ENCODE assay signal across 25 cellular contexts in genomic region chr2:80711915-80712314, GRCh38.
DNase-seq lines count a peak whose midpoint lies in the region; ATAC-seq, FAIRE-seq and TF ChIP-seq lines count a peak whose summit lies in the region.
"Had no signal": no experiment of that assay in that cellular context is flagged by ENCODE, and none has a peak within 500 bp of the region (broad histone marks: within the 10 kb centered on the region; RNA-seq: fewer than 3 reads in every experiment).

No MANE protein-coding gene starts in this region.

- no peaks in the 10 kb centered on the region for H3K27me3 ChIP-seq in HepG2 (ENCODE audit: control insufficient read depth in 1 of 2, insufficient read depth in 2 of 2, low read length in 2 of 2)
- no peaks in the 10 kb centered on the region for H3K27me3 ChIP-seq in right lobe of liver
- no peaks in the 10 kb centered on the region for H3K27me3 ChIP-seq in K562 (ENCODE audit: control insufficient read depth in 2 of 2, insufficient read depth in 2 of 2, low read length in 2 of 2)
- H3K27me3 ChIP-seq in neural progenitor cell = no peaks in the 10 kb centered on the region
- H3K27me3 ChIP-seq in small intestine (ENCODE audit: control insufficient read depth in 2 of 2, insufficient read depth in 2 of 2, low read length in 2 of 2) = no peaks in the 10 kb centered on the region
- H3K27me3 ChIP-seq: BE2C, BLaER1 had no signal

- intact Hi-C loops in HepG2 (cut with micrococcal nuclease; ENCODE audit: unreplicated experiment) = no loop called here
- intact Hi-C loops in right lobe of liver (cut with DNase I) = no loop called here
- intact Hi-C loops in K562 (cut with micrococcal nuclease) = no loop called here

- H3K27ac ChIP-seq in HepG2 (ENCODE audit: extremely low read length, insufficient read depth, low read length) = no peak overlapping the region
- H3K27ac ChIP-seq in right lobe of liver = no peak overlapping the region
- H3K27ac ChIP-seq in K562 (ENCODE audit: extremely low read depth, low read depth, low read length) = no peak overlapping the region
- no peak overlapping the region for H3K27ac ChIP-seq in neural progenitor cell
- no peak overlapping the region for H3K27ac ChIP-seq in small intestine (ENCODE audit: low read depth in 1 of 2, low read length in 1 of 2)
- H3K27ac ChIP-seq: 22Rv1, BLaER1 had no signal

- H3K27me3 Mint-ChIP-seq in neural progenitor cell (ENCODE audit: insufficient read depth, low read depth) = no peaks in the 10 kb centered on the region
- H3K27me3 Mint-ChIP-seq: CD4-positive, alpha-beta memory T cell; CD4-positive, CD25-positive, alpha-beta regulatory T cell; CD8-positive, alpha-beta memory T cell had no signal

- no peaks in the 10 kb centered on the region for H3K4me1 ChIP-seq in HepG2 (ENCODE audit: insufficient read depth, low read length)
- H3K4me1 ChIP-seq in right lobe of liver = no peaks in the 10 kb centered on the region
- no peaks in the 10 kb centered on the region for H3K4me1 ChIP-seq in K562 (replicated peaks in 1 of 2; ENCODE audit: control insufficient read depth in 2 of 2, insufficient read depth in 2 of 2, low read length in 2 of 2)
- H3K4me1 ChIP-seq in neural progenitor cell = no peaks in the 10 kb centered on the region
- H3K4me1 ChIP-seq in small intestine (ENCODE audit: control insufficient read depth in 2 of 2, insufficient read depth in 1 of 2, low read depth in 1 of 2, low read length in 1 of 2) = no peaks in the 10 kb centered on the region
- H3K4me1 ChIP-seq: BE2C, BLaER1 had no signal

- H3K4me3 ChIP-seq in HepG2 (replicated peaks in 1 of 3; ENCODE audit: insufficient read depth in 1 of 3, low read depth in 2 of 3, low read length in 3 of 3) (no peak overlapping the region), right lobe of liver (no peak overlapping the region), K562 (no peak overlapping the region), neural progenitor cell (no peak overlapping the region), small intestine (ENCODE audit: low read depth in 1 of 2, low read length in 2 of 2) (no peak overlapping the region)
- H3K4me3 ChIP-seq: BLaER1, GM12878 had no signal

- TF ChIP-seq CTCF in HepG2 (CRISPR knock-in tag; IDR thresholded peaks at IDR 0.05) = no peak
- TF ChIP-seq CTCF in right lobe of liver (IDR thresholded peaks at IDR 0.05) = no peak
- no peak for TF ChIP-seq CTCF in K562 (IDR thresholded peaks at IDR 0.05 in 2 of 3, conservative IDR thresholded peaks at IDR 0.05 in 1 of 3; ENCODE audit: insufficient read depth in 2 of 3, low read depth in 1 of 3, low read length in 3 of 3)
- no peak for TF ChIP-seq CTCF in neural progenitor cell (IDR thresholded peaks at IDR 0.05)

- no peak overlapping the region for H3K4me3 Mint-ChIP-seq in neural progenitor cell
- H3K4me3 Mint-ChIP-seq: CD14-positive monocyte; CD4-positive, alpha-beta memory T cell; CD4-positive, CD25-positive, alpha-beta regulatory T cell; CD8-positive, alpha-beta memory T cell had no signal

- H3K9ac ChIP-seq in HepG2 (ENCODE audit: insufficient read depth, low read depth, low read length) (no peak overlapping the region), K562 (ENCODE audit: insufficient read depth in 1 of 2, low read depth in 2 of 2, low read length in 2 of 2) (no peak overlapping the region), neural progenitor cell (no peak overlapping the region)
- H3K9ac ChIP-seq: BLaER1 had no signal

- CTCF ChIA-PET in HepG2 (lab: Yijun Ruan, JAX; ENCODE audit: low intra/inter-chr PET ratio, low total read pairs) = no interaction called here
- CTCF ChIA-PET in K562 (lab: Yijun Ruan, JAX; ENCODE audit: low intra/inter-chr PET ratio) = no interaction called here

- no peaks in the 10 kb centered on the region for H3K4me1 Mint-ChIP-seq in neural progenitor cell
- H3K4me1 Mint-ChIP-seq: CD14-positive monocyte; CD4-positive, alpha-beta memory T cell; CD4-positive, CD25-positive, alpha-beta regulatory T cell; CD8-positive, alpha-beta memory T cell had no signal

- TF ChIP-seq EP300 in HepG2 (IDR thresholded peaks at IDR 0.05; ENCODE audit: low read depth in 2 of 2, low read length in 2 of 2) = no peak
- TF ChIP-seq EP300 in HepG2 (CRISPR knock-in tag; IDR thresholded peaks at IDR 0.05; ENCODE audit: borderline replicate concordance) = no peak
- TF ChIP-seq EP300 in K562 (IDR thresholded peaks at IDR 0.05; ENCODE audit: low read length) = no peak

- peaks cover 77% of the 10 kb centered on the region for H3K9me3 ChIP-seq in HepG2 (ENCODE audit: low read length)
- no peaks in the 10 kb centered on the region for H3K9me3 ChIP-seq in right lobe of liver
- H3K9me3 ChIP-seq in K562 (replicated peaks; ENCODE audit: control insufficient read depth, insufficient read depth, low read depth, low read length) = no peaks in the 10 kb centered on the region
- no peaks in the 10 kb centered on the region for H3K9me3 ChIP-seq in neural progenitor cell (ENCODE audit: low read depth)
- no peaks in the 10 kb centered on the region for H3K9me3 ChIP-seq in small intestine (ENCODE audit: control insufficient read depth, low read depth)
- H3K9me3 ChIP-seq: BE2C, BLaER1 had no signal

- H3K36me3 ChIP-seq in HepG2 (replicated peaks in 1 of 2; ENCODE audit: control insufficient read depth in 1 of 2, insufficient read depth in 2 of 2, low read length in 2 of 2) = no peaks in the 10 kb centered on the region
- H3K36me3 ChIP-seq in right lobe of liver = no peaks in the 10 kb centered on the region
- H3K36me3 ChIP-seq in K562 (ENCODE audit: control insufficient read depth, insufficient read depth, low read length) = no peaks in the 10 kb centered on the region
- H3K36me3 ChIP-seq in neural progenitor cell = no peaks in the 10 kb centered on the region
- H3K36me3 ChIP-seq in small intestine (ENCODE audit: control insufficient read depth in 2 of 2, insufficient read depth in 2 of 2, low read length in 2 of 2) = no peaks in the 10 kb centered on the region
- H3K36me3 ChIP-seq: BE2C, BLaER1 had no signal

- in situ Hi-C loops in HepG2 (cut with HindIII; ENCODE audit: extremely low pct_ligation_motif_present, low pct_unique_long_range_greater_than_20kb) (no loop called here), K562 (cut with MboI) (no loop called here)

- H2AFZ ChIP-seq in HepG2 (ENCODE audit: low read length) (no peak overlapping the region), K562 (ENCODE audit: low read depth, low read length) (no peak overlapping the region), neural progenitor cell (replicated peaks) (no peak overlapping the region)

- H4K20me1 ChIP-seq in HepG2 (ENCODE audit: insufficient read depth, low read length) = no peaks in the 10 kb centered on the region
- H4K20me1 ChIP-seq in K562 (replicated peaks; ENCODE audit: control insufficient read depth, insufficient read depth, low read length) = no peaks in the 10 kb centered on the region
- H4K20me1 ChIP-seq in neural progenitor cell (ENCODE audit: low read depth) = no peaks in the 10 kb centered on the region
- H4K20me1 ChIP-seq: BLaER1 had no signal

- FAIRE-seq in HepG2 (lab: Jason Lieb, UNC) (no peak), K562 (lab: Jason Lieb, UNC) (no peak), small intestine (lab: Jason Lieb, UNC) (no peak)
- FAIRE-seq: GM12878, GM12892, GM18507 had no signal

- H3F3A ChIP-seq in neural progenitor cell (ENCODE audit: low read depth) = no peaks in the 10 kb centered on the region

- no peaks in the 10 kb centered on the region for H3K36me3 Mint-ChIP-seq in neural progenitor cell
- H3K36me3 Mint-ChIP-seq: CD14-positive monocyte; CD4-positive, alpha-beta memory T cell; CD4-positive, CD25-positive, alpha-beta regulatory T cell; CD8-positive, alpha-beta memory T cell had no signal

- POLR2A ChIA-PET in HepG2 (lab: Yijun Ruan, JAX) = no interaction called here
- POLR2A ChIA-PET in K562 (lab: Yijun Ruan, JAX) = no interaction called here

- no peaks in the 10 kb centered on the region for H3K79me2 ChIP-seq in HepG2 (ENCODE audit: insufficient read depth, low read length)
- no peaks in the 10 kb centered on the region for H3K79me2 ChIP-seq in K562 (ENCODE audit: control insufficient read depth, insufficient read depth, low read length)
- H3K79me2 ChIP-seq in neural progenitor cell (ENCODE audit: low read depth) = no peaks in the 10 kb centered on the region

- no peaks in the 10 kb centered on the region for H3K9me1 ChIP-seq in K562 (ENCODE audit: control insufficient read depth, insufficient read depth, low read length)

- DNase-seq in HepG2 (ENCODE audit: low spot score) = no peak
- no peak for DNase-seq in right lobe of liver
- DNase-seq in K562 (ENCODE audit: extremely low read depth in 1 of 4, low spot score in 3 of 4) = no peak
- no peak for DNase-seq in neural progenitor cell (ENCODE audit: low spot score)
- DNase-seq in small intestine = no peak
- DNase-seq: ACHN; BE2C; C1 segment of cervical spinal cord; CD4-positive, alpha-beta memory T cell; CD4-positive, CD25-positive, alpha-beta regulatory T cell; CD8-positive, alpha-beta memory T cell; COR-L47; DMS 273 treated with DMSO at 0.1 percent for 48 hours; DMS153; DMS53; DMS79; DND-41; EL; GDM1 had no signal

- no peak overlapping the region for H3K27ac Mint-ChIP-seq in neural progenitor cell
- H3K27ac Mint-ChIP-seq: CD14-positive monocyte; CD4-positive, alpha-beta memory T cell; CD4-positive, CD25-positive, alpha-beta regulatory T cell; CD8-positive, alpha-beta memory T cell had no signal

- no peak for TF ChIP-seq RAD21 in HepG2 (CRISPR knock-in tag; IDR thresholded peaks at IDR 0.05)
- TF ChIP-seq RAD21 in K562 (CRISPR knock-in tag; conservative IDR thresholded peaks at IDR 0.05 in 1 of 2, IDR thresholded peaks at IDR 0.05 in 1 of 2) = no peak

- no peaks in the 10 kb centered on the region for H3K9me3 Mint-ChIP-seq in neural progenitor cell

- TF ChIP-seq POLR2A in HepG2 (IDR thresholded peaks at IDR 0.05; ENCODE audit: insufficient read depth in 1 of 2, low read depth in 2 of 2, low read length in 2 of 2) = no peak
- TF ChIP-seq POLR2A in right lobe of liver (IDR thresholded peaks at IDR 0.05) = no peak
- TF ChIP-seq POLR2A in K562 (conservative IDR thresholded peaks at IDR 0.05) = no peak

- BruUV-seq in HepG2 (replicated peaks; lab: Mats Ljungman, UMichigan) = no TSS peak
- no TSS peak for BruUV-seq in K562 (replicated peaks; lab: Mats Ljungman, UMichigan)

- ATAC-seq in HepG2 (no peak), right lobe of liver (no peak), K562 (no peak)
- ATAC-seq: GM12878 had no signal

- H3K4me2 ChIP-seq in HepG2 (ENCODE audit: low read depth, low read length) = no peak overlapping the region
- H3K4me2 ChIP-seq in K562 (ENCODE audit: insufficient read depth, low read length) = no peak overlapping the region
- no peak overlapping the region for H3K4me2 ChIP-seq in neural progenitor cell
- H3K4me2 ChIP-seq: BLaER1 had no signal

TF ChIP-seq in HepG2, 621 proteins besides CTCF, POLR2A, EP300 and RAD21 (continues in another document):
- TF ChIP-seq MLLT10 (CRISPR knock-in tag; IDR thresholded peaks at IDR 0.05) (no peak), MAFK (conservative IDR thresholded peaks at IDR 0.05 in 1 of 2, IDR thresholded peaks at IDR 0.05 in 1 of 2; ENCODE audit: low read length in 2 of 2) (peak; percentile 95 to 98), HOXD1 (CRISPR knock-in tag; IDR thresholded peaks at IDR 0.05) (no peak)

TF ChIP-seq in K562, 482 proteins besides CTCF, POLR2A, EP300 and RAD21 (continues in another document):
- TF ChIP-seq MAFK (IDR thresholded peaks at IDR 0.05; ENCODE audit: low read length) (peak; percentile 86), NFATC3 (IDR thresholded peaks at IDR 0.05) (no peak), MAFG (tag; conservative IDR thresholded peaks at IDR 0.05) (peak; percentile 71)

Comparison
In these comparisons a context has a peak if more than half of its experiments do, and no peak if none do; other contexts are left out.
1. Of the 241 proteins assayed by ChIP-seq in both HepG2 and K562: peak only in HepG2: none; only in K562: MAFG; in both: MAFF and MAFK; in neither: 238.